ENCODE assay signal across 27 cellular contexts in the genomic region with DNA sequence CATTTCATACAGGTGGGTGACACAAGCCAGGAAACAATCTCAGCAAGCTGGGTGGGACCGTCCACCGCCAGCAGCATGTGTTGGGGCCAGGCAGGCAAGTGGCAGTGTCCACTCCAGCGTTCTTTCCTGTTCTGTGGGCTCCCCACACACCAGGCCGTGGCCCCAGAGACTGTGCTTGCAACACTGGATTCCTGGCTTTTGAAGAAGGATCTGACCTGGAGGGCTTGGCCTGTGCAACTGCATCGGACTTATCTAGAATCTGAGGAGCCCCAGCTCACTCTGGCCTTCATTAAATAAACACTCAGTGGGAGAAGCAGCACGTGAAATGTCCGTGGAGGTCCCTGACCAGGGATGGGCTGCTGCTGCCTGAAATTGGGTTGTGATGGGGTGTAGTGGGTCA. TPM values are rescaled to one million over a fixed set of nuclear protein-coding genes. Genes with fewer than 3 reads are reported as not detected.
DNase-seq lines count a peak whose midpoint lies in the region; ATAC-seq, FAIRE-seq and TF ChIP-seq lines count a peak whose summit lies in the region.
"Had no signal": no experiment of that assay in that cellular context is flagged by ENCODE, and none has a peak within 500 bp of the region (broad histone marks: within the 10 kb centered on the region; RNA-seq: fewer than 3 reads in every experiment).

No MANE protein-coding gene starts in this region.

- no peak overlapping the region for H3K4ac ChIP-seq in H1 (replicated peaks; ENCODE audit: insufficient read length, low read depth, low read length)

- H4K5ac ChIP-seq in H1 (ENCODE audit: insufficient read length, low read depth, low read length), result no peak overlapping the region

- TF ChIP-seq CTCF in AG04450 (IDR thresholded peaks at IDR 0.05; ENCODE audit: low read depth, low read length) (no peak), HEK293 (tag by site-specific recombination; IDR thresholded peaks at IDR 0.05) (no peak), H1 (IDR thresholded peaks at IDR 0.05; ENCODE audit: control extremely low read depth in 1 of 3, insufficient read depth in 1 of 3, low read depth in 1 of 3, low read length in 3 of 3) (no peak), nephron (IDR thresholded peaks at IDR 0.05; ENCODE audit: unreplicated experiment in 3 of 3) (no peak), RWPE1 (conservative IDR thresholded peaks at IDR 0.05; ENCODE audit: low read depth) (no peak)

- H2BK15ac ChIP-seq in H1 (ENCODE audit: low read length), result peak overlapping the region; percentile 50; the same call in 1 of the 2 replicates

- no peak overlapping the region for H3K23ac ChIP-seq in H1 (ENCODE audit: insufficient read length)

- H3K9me3 ChIP-seq in AG04450 (ENCODE audit: control insufficient read depth, insufficient read depth, low read length), result peaks cover 3% of the 10 kb centered on the region; the same call in 1 of the 2 replicates
- no peaks in the 10 kb centered on the region for H3K9me3 ChIP-seq in HEK293 (ENCODE audit: control insufficient read depth, insufficient read depth, low read depth, low read length)
- no peaks in the 10 kb centered on the region for H3K9me3 ChIP-seq in H1 (ENCODE audit: insufficient read depth in 2 of 2, low read depth in 1 of 2, low read length in 1 of 2)
- H3K9me3 ChIP-seq: adrenal gland, ovary, SJSA1, testis had no signal

- peaks cover 13% of the 10 kb centered on the region; the same call in 1 of the 2 replicates for H3K23me2 ChIP-seq in H1 (ENCODE audit: low read depth, low read length)

- H3K4me2 ChIP-seq in H1 (ENCODE audit: insufficient read depth in 1 of 2, low read depth in 2 of 2, low read length in 2 of 2), result peak overlapping the region in 1 of 2 experiments; percentile 76; a peak in 1 of 4 replicates
- H3K4me2 ChIP-seq: KMS-11 had no signal

- no peaks in the 10 kb centered on the region for H3K36me3 Mint-ChIP-seq in nephron (ENCODE audit: low read depth)

- H2BK5ac ChIP-seq in H1 (ENCODE audit: low read depth, low read length), result no peak overlapping the region

- H3K18ac ChIP-seq in H1 (ENCODE audit: extremely low read depth, low read length), result no peak overlapping the region

- DNase-seq in AG04450 (ENCODE audit: low read depth, low spot score), result no peak
- no peak for DNase-seq in H1 (ENCODE audit: low read depth in 1 of 2, low spot score in 2 of 2)
- DNase-seq in Right ventricle myocardium superior, result no peak
- no peak for DNase-seq in RWPE1 (ENCODE audit: low spot score)
- no peak for DNase-seq in NCI-H128 (lab: John Stamatoyannopoulos, UW; ENCODE audit: unreplicated experiment)
- DNase-seq: activated CD8-positive, alpha-beta T cell treated with anti-CD3 and anti-CD28 coated beads for 36 hours; activated T-cell treated with anti-CD3 and anti-CD28 coated beads, Interleukin-2, amount 50 U/mL, for 4 hours; DMS79; erythroblast; foreskin melanocyte; GOT3; NCI-H1048; NCI-H1930; NCI-H345; ovary; PC-9; testis; WERI-Rb-1 had no signal

- no peak for FAIRE-seq in H1 (lab: Jason Lieb, UNC)
- FAIRE-seq: keratinocyte had no signal

- peak overlapping the region; percentile 42 to 88 (median 57) for H3K27ac Mint-ChIP-seq in nephron
- H3K27ac Mint-ChIP-seq: activated CD8-positive, alpha-beta T cell treated with anti-CD3 and anti-CD28 coated beads for 36 hours; T-helper 2 cell treated with Interferon-gamma antibody and Interleukin-4, amounts not matched to agents 5 μg/mL and 100 μg/mL, for 36 hours had no signal

- peaks cover 10 to 29% of the 10 kb centered on the region in 2 experiments for H4K20me1 ChIP-seq in H1 (replicated peaks in 1 of 2; ENCODE audit: control insufficient read depth in 1 of 2, insufficient read depth in 2 of 2, low read length in 2 of 2)

- TF ChIP-seq POLR2A in H1 (IDR thresholded peaks at IDR 0.05; ENCODE audit: control extremely low read depth in 1 of 2, low read depth in 2 of 2, low read length in 2 of 2), result no peak

- H2BK12ac ChIP-seq in H1 (ENCODE audit: low read depth, low read length), result 0 out of 2 replicates have a peak overlapping the region, but pooled peaks have one; percentile 46

- no peak overlapping the region for H3K14ac ChIP-seq in H1 (ENCODE audit: insufficient read length)

- H3K4me3 Mint-ChIP-seq in nephron, result peak overlapping the region; percentile 56 to 98 (median 69)

- TF ChIP-seq RAD21 in H1 (IDR thresholded peaks at IDR 0.05 in 1 of 2, conservative IDR thresholded peaks at IDR 0.05 in 1 of 2; ENCODE audit: low read depth in 2 of 2, low read length in 2 of 2), result no peak

- H3K9me3 Mint-ChIP-seq in nephron, result no peaks in the 10 kb centered on the region
- H3K9me3 Mint-ChIP-seq: activated CD8-positive, alpha-beta T cell treated with anti-CD3 and anti-CD28 coated beads for 36 hours; activated T-cell treated with anti-CD3 and anti-CD28 coated beads, Interleukin-2, amount 50 U/mL, for 4 hours; T-helper 2 cell treated with Interferon-gamma antibody and Interleukin-4, amounts not matched to agents 5 μg/mL and 100 μg/mL, for 36 hours had no signal

- H2BK120ac ChIP-seq in H1 (replicated peaks; ENCODE audit: low read depth, low read length), result no peak overlapping the region

- H3K4me3 ChIP-seq in AG04450 (ENCODE audit: low read depth, low read length) (peak overlapping the region; percentile 7; the same call in 1 of the 2 replicates), HEK293 (ENCODE audit: low read depth, low read length) (no peak overlapping the region), H1 (ENCODE audit: extremely low read depth in 1 of 4, insufficient read depth in 2 of 4, low read depth in 3 of 4, low read length in 4 of 4) (no peak overlapping the region)
- H3K4me3 ChIP-seq: adrenal gland, cardiac muscle cell, lung, ovary, PC-9, SJSA1, testis had no signal

- H3K27me3 ChIP-seq in AG04450 (ENCODE audit: control insufficient read depth, insufficient read depth, low read length), result no peaks in the 10 kb centered on the region
- H3K27me3 ChIP-seq in H1 (replicated peaks in 1 of 4; ENCODE audit: control insufficient read depth in 3 of 4, extremely low read depth in 1 of 4, insufficient read depth in 3 of 4, low read length in 3 of 4), result peaks cover 0 to 9% (median 5%) of the 10 kb centered on the region in 4 experiments; a peak in 4 of 7 replicates
- H3K27me3 ChIP-seq: adrenal gland, cardiac muscle cell, ovary, SJSA1, testis had no signal

- peaks cover 16% of the 10 kb centered on the region for H3K79me1 ChIP-seq in H1 (ENCODE audit: low read depth, low read length)

- WGBS in H1 (ENCODE audit: extremely low coverage in 1 of 2, insufficient coverage in 1 of 2, insufficient read length in 1 of 2, insufficient replicate concordance in 2 of 2, low coverage in 1 of 2, low lambda C conversion rate in 2 of 2, missing lambda C conversion rate in 1 of 2), 2 experiments, result 81% methylated on average over 7 of the region's 7 CpGs; no CpG with 5 or more reads in 1 of the 2 experiments

- peaks cover 30% of the 10 kb centered on the region for H3K4me1 Mint-ChIP-seq in nephron

- H2AK5ac ChIP-seq in H1 (ENCODE audit: low read depth, low read length), result no peak overlapping the region

- TF ChIP-seq EP300 in H1 (IDR thresholded peaks at IDR 0.05; ENCODE audit: borderline replicate concordance in 1 of 2, low read depth in 2 of 2, low read length in 2 of 2), result no peak

- POLR2A ChIA-PET in AG04450 (lab: Yijun Ruan, JAX), result no interaction called here
- POLR2A ChIA-PET in HEK293 (lab: Yijun Ruan, JAX), result interaction anchor here (0.6 to 1.2 kb wide), 2 partner anchors 12 to 17 kb away, joined by 3 to 5 read pairs; no protein-coding TSS in a partner anchor
- POLR2A ChIA-PET in H1 (lab: Charles Lee; ENCODE audit: partially characterized antibody), result interaction anchor here (0.9 to 1.3 kb wide), 2 partner anchors 13 to 94 kb away, joined by 3 to 5 read pairs; no protein-coding TSS in a partner anchor
- POLR2A ChIA-PET in RWPE1 (lab: Yijun Ruan, JAX; ENCODE audit: low non-redundant PET), result no interaction called here

- intact Hi-C loops in Right ventricle myocardium superior (cut with DNase I), result loop anchor here (5.0 to 10.0 kb wide), 3 partner anchors 103 to 225 kb away; no protein-coding TSS in a partner anchor

- no peak overlapping the region for H2AFZ ChIP-seq in H1 (ENCODE audit: low read length)
- H2AFZ ChIP-seq: PC-9 had no signal

- no peak overlapping the region for H3K27ac ChIP-seq in AG04450 (ENCODE audit: low read depth, low read length)
- no peak overlapping the region for H3K27ac ChIP-seq in HEK293 (ENCODE audit: extremely low read depth, low read depth, low read length)
- H3K27ac ChIP-seq in H1 (ENCODE audit: low read depth, low read length), result no peak overlapping the region
- H3K27ac ChIP-seq in RWPE1, result no peak overlapping the region
- H3K27ac ChIP-seq: cardiac muscle cell, KMS-11, ovary, PC-9, SJSA1, testis, WERI-Rb-1 had no signal

- no peak overlapping the region for H4K8ac ChIP-seq in H1 (ENCODE audit: extremely low read depth, insufficient read depth, low read length)

- H3K36me3 ChIP-seq in HEK293 (ENCODE audit: control insufficient read depth in 2 of 2, insufficient read depth in 1 of 2, low read length in 2 of 2), result no peaks in the 10 kb centered on the region
- no peaks in the 10 kb centered on the region for H3K36me3 ChIP-seq in H1 (ENCODE audit: control insufficient read depth in 2 of 4, insufficient read depth in 4 of 4, low read length in 3 of 4)
- H3K36me3 ChIP-seq: adrenal gland, cardiac muscle cell, ovary had no signal

- H2BK20ac ChIP-seq in H1 (ENCODE audit: low read length), result no peak overlapping the region

- peaks cover 13% of the 10 kb centered on the region for H3K27me3 Mint-ChIP-seq in nephron (ENCODE audit: low read depth)

- no peak overlapping the region for H4K91ac ChIP-seq in H1 (replicated peaks; ENCODE audit: insufficient read length, low read length)

- H3K9ac ChIP-seq in H1 (replicated peaks in 1 of 4; ENCODE audit: extremely low read depth in 1 of 4, low read depth in 3 of 4, low read length in 3 of 4), result no peak overlapping the region
- H3K9ac ChIP-seq: KMS-11 had no signal

- peaks cover 3 to 75% of the 10 kb centered on the region in 2 experiments; a peak in 3 of 4 replicates for H3K79me2 ChIP-seq in H1 (ENCODE audit: control insufficient read depth in 1 of 2, insufficient read depth in 2 of 2, low read length in 2 of 2)

- no peak overlapping the region for H3K56ac ChIP-seq in H1 (replicated peaks; ENCODE audit: insufficient read length, low read depth, low read length)

- CTCF ChIA-PET in AG04450 (lab: Charles Lee) (interaction anchor here (1.7 to 10.5 kb wide), 3 partner anchors 105 to 141 kb away, joined by 5 to 94 read pairs (median 7); no protein-coding TSS in a partner anchor), HEK293 (lab: Yijun Ruan, JAX) (interaction anchor here (1.1 to 5.9 kb wide), 5 partner anchors 93 to 222 kb away, joined by 3 to 40 read pairs (median 4); no protein-coding TSS in a partner anchor), H1 (lab: Charles Lee; ENCODE audit: partially characterized antibody) (interaction anchor here (0.9 to 17.4 kb wide), 8 partner anchors 9 to 151 kb away, joined by 3 to 209 read pairs (median 5); no protein-coding TSS in a partner anchor), RWPE1 (lab: Yijun Ruan, JAX) (interaction anchor here (0.5 kb wide), 2 partner anchors 51 to 290 kb away, joined by 4 read pairs; no protein-coding TSS in a partner anchor)

- ATAC-seq in Right ventricle myocardium superior (ENCODE audit: poor library complexity), result no peak
- ATAC-seq: activated CD8-positive, alpha-beta T cell treated with anti-CD3 and anti-CD28 coated beads for 36 hours; activated T-cell treated with anti-CD3 and anti-CD28 coated beads, Interleukin-2, amount 50 U/mL, for 4 hours had no signal

- peaks cover 15% of the 10 kb centered on the region for H3K4me1 ChIP-seq in HEK293 (ENCODE audit: control insufficient read depth, insufficient read depth, low read length)
- peaks cover 5 to 30% (median 11%) of the 10 kb centered on the region in 4 experiments for H3K4me1 ChIP-seq in H1 (replicated peaks in 1 of 4; ENCODE audit: control insufficient read depth in 3 of 4, insufficient read depth in 4 of 4, low read length in 3 of 4)

RNA-seq across cellular contexts. Expression of gene KSR1, which starts 3.2 kb away (rescaled TPM):
- 28.2 and 34.9 TPM in 2 replicates for polyA plus RNA-seq in AG04450 (2011; rRNA removed)
- 56.0 and 69.7 TPM in 2 replicates for polyA minus RNA-seq in AG04450 (2011; rRNA and poly(A)+ RNA removed)
- total RNA-seq in H1 (2021; fragmentation: NEBNext Ultra II Directional; extraction: Animal tissue kit (Norgen Biotek cat#: 25700)), result 33.9 and 34.7 TPM in 2 replicates
- polyA plus RNA-seq in H1 (2011; rRNA removed), result 14.1 and 26.8 TPM in 2 replicates
- 20.7 TPM for polyA plus RNA-seq in H1 (2011; cell fraction: cytosol; rRNA removed)
- 87.7 TPM for polyA plus RNA-seq in H1 (2011; cell fraction: nucleus; rRNA removed)
- polyA plus RNA-seq in H1 (2012, experiment 1 of 2), result 19.6 to 26.5 TPM (median 24.3 TPM) in 4 replicates
- 23.5 TPM for polyA plus RNA-seq in H1 (2012, experiment 2 of 2)
- 21.2 TPM for polyA plus RNA-seq in H1 (2013, experiment 1 of 2)
- polyA plus RNA-seq in H1 (2013, experiment 2 of 2), result 21.5 TPM
- 30.5 and 37.0 TPM in 2 replicates for polyA minus RNA-seq in H1 (2011; rRNA and poly(A)+ RNA removed)
- polyA minus RNA-seq in H1 (2011; cell fraction: cytosol; rRNA and poly(A)+ RNA removed), result 30.8 TPM
- polyA minus RNA-seq in H1 (2011; cell fraction: nucleus; rRNA and poly(A)+ RNA removed), result 56.9 TPM
- total RNA-seq in Right ventricle myocardium superior, result 8.3 TPM

Comparison
In these comparisons a context has a peak if more than half of its experiments do, and no peak if none do; other contexts are left out.
1. POLR2A ChIA-PET loops: an anchor here in HEK293 (0.6 to 1.2 kb wide) and H1 (0.9 to 1.3 kb wide); none called in AG04450 and RWPE1.